12 cellular contexts compared by ENCODE assay signal in the genomic region with DNA sequence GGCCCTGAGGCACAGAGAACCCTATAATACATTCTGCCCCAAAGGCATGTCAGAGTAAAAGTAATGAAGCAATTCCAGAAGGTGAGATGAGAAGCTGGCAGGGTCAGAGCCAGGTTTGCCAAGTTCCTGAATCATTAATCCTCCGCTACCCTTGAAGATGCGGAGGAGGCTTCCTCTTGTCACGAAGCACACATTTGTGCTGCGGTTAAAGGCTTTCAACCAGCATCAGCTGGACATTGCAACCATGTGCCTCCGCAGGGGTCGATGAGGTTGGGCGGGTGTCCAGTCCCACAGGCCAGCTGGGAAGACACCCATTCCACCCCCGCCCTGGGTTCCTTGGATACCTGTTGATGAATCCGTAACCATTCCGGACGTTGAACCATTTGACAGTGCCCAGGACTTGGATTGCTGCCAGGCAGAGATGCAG. TPM values are rescaled to one million over a fixed set of nuclear protein-coding genes. Genes with fewer than 3 reads are reported as not detected.
DNase-seq lines count a peak whose midpoint lies in the region; ATAC-seq, FAIRE-seq and TF ChIP-seq lines count a peak whose summit lies in the region.
"Had no signal": no experiment of that assay in that cellular context is flagged by ENCODE, and none has a peak within 500 bp of the region (broad histone marks: within the 10 kb centered on the region; RNA-seq: fewer than 3 reads in every experiment).

No MANE protein-coding gene starts in this region.

- TF ChIP-seq CTCF in astrocyte (IDR thresholded peaks at IDR 0.05; ENCODE audit: insufficient read depth, low read depth, low read length) (no peak), mesothelial cell of epicardium (IDR thresholded peaks at IDR 0.05; ENCODE audit: unreplicated experiment) (no peak)

- H3K79me2 ChIP-seq in astrocyte (ENCODE audit: insufficient read depth, low read length): no peaks in the 10 kb centered on the region

- no peak for FAIRE-seq in astrocyte (lab: Jason Lieb, UNC)
- FAIRE-seq: islet of Langerhans had no signal

- H3K9me3 ChIP-seq in astrocyte (ENCODE audit: insufficient read depth, low read depth, low read length): no peaks in the 10 kb centered on the region

- H3K9me3 Mint-ChIP-seq in astrocyte (ENCODE audit: unreplicated experiment) (no peaks in the 10 kb centered on the region), mesothelial cell of epicardium (no peaks in the 10 kb centered on the region)

- no peak overlapping the region for H3K27ac Mint-ChIP-seq in astrocyte (ENCODE audit: unreplicated experiment)
- no peak overlapping the region for H3K27ac Mint-ChIP-seq in mesothelial cell of epicardium

- H3K9ac ChIP-seq in astrocyte (ENCODE audit: low read length): no peak overlapping the region

- peak; percentile 6 for DNase-seq in AG08396 (ENCODE audit: low spot score)
- peak; percentile 29 for DNase-seq in HK-2 (ENCODE audit: unreplicated experiment)
- DNase-seq in astrocyte (ENCODE audit: low read depth): no peak
- no peak for DNase-seq in mesothelial cell of epicardium (ENCODE audit: low spot score in 2 of 2, unreplicated experiment in 2 of 2)
- DNase-seq in NCI-H524 (lab: John Stamatoyannopoulos, UW): no peak
- DNase-seq in NAMALWA (ENCODE audit: low spot score): no peak
- no peak for DNase-seq in A172 (ENCODE audit: low spot score)
- DNase-seq: activated gamma-delta T cell treated with Interleukin-2 at 50 U/mL for 16 hours; effector CD4-positive, alpha-beta T cell; Kasumi-1 had no signal

- no peaks in the 10 kb centered on the region for H4K20me1 ChIP-seq in astrocyte (ENCODE audit: insufficient read depth, low read length)

- H3K4me1 Mint-ChIP-seq in astrocyte (ENCODE audit: low read depth, unreplicated experiment) (peaks cover 2% of the 10 kb centered on the region), mesothelial cell of epicardium (peaks cover 25% of the 10 kb centered on the region)

- H3K36me3 Mint-ChIP-seq in astrocyte (ENCODE audit: low read depth, unreplicated experiment) (peaks cover 2% of the 10 kb centered on the region), mesothelial cell of epicardium (no peaks in the 10 kb centered on the region)

- H2AFZ ChIP-seq in astrocyte (ENCODE audit: low read depth, low read length): no peak overlapping the region

- ATAC-seq in GM18519 (IDR thresholded peaks at IDR 0.05; ENCODE audit: low FRiP score, unreplicated experiment): no peak

- H3K27me3 ChIP-seq in astrocyte (ENCODE audit: insufficient read depth, low read length): peaks cover 42% of the 10 kb centered on the region

- no peaks in the 10 kb centered on the region for H3K36me3 ChIP-seq in astrocyte (ENCODE audit: insufficient read depth, low read length)

- H3K4me3 Mint-ChIP-seq in astrocyte (ENCODE audit: unreplicated experiment) (peak overlapping the region; percentile 64), mesothelial cell of epicardium (peak overlapping the region; percentile 47)

- H3K27me3 Mint-ChIP-seq in astrocyte (ENCODE audit: low read depth, unreplicated experiment) (peaks cover 56% of the 10 kb centered on the region), mesothelial cell of epicardium (ENCODE audit: low read depth) (peaks cover 65% of the 10 kb centered on the region)

- H3K4me3 ChIP-seq in astrocyte (ENCODE audit: insufficient read depth, low read depth, low read length): no peak overlapping the region

- no peak overlapping the region for H3K4me2 ChIP-seq in astrocyte (ENCODE audit: low read length)

- peaks cover 8% of the 10 kb centered on the region for H3K4me1 ChIP-seq in astrocyte (ENCODE audit: insufficient read depth, low read length)

- no peak overlapping the region for H3K27ac ChIP-seq in astrocyte (ENCODE audit: low read depth, low read length)

RNA-seq across cellular contexts. Expression of gene YBX2, which starts 1.3 kb away (rescaled TPM):
- total RNA-seq in astrocyte (0.24 and 0.86 TPM in 2 replicates), mesothelial cell of epicardium (1.9 to 3.3 TPM (median 2.2 TPM) in 3 replicates)
- total RNA-seq in A172 (2014; rRNA removed; shearing (Covaris generic)): 0.86 and 1.1 TPM in 2 replicates

RNA-seq across cellular contexts. Expression of gene SLC2A4, which starts 11.6 kb away (rescaled TPM):
- total RNA-seq in astrocyte (0.30 TPM in 1 of 2 replicates, not detected in the other), mesothelial cell of epicardium (1.6 to 1.8 TPM (median 1.6 TPM) in 3 replicates)
- total RNA-seq in A172 (2014; rRNA removed; shearing (Covaris generic)): not detected in 2 replicates

RNA-seq across cellular contexts. Expression of gene EIF5A, which starts 14.3 kb away (rescaled TPM):
- total RNA-seq in astrocyte: 841 and 915 TPM in 2 replicates
- total RNA-seq in mesothelial cell of epicardium: 265 to 278 TPM (median 273 TPM) in 3 replicates
- total RNA-seq in A172 (2014; rRNA removed; shearing (Covaris generic)): 844 and 911 TPM in 2 replicates

RNA-seq across cellular contexts. Expression of gene GPS2, which starts 22.0 kb away (rescaled TPM):
- total RNA-seq in astrocyte (41.7 and 49.8 TPM in 2 replicates), mesothelial cell of epicardium (42.1 to 52.4 TPM (median 46.2 TPM) in 3 replicates)
- total RNA-seq in A172 (2014; rRNA removed; shearing (Covaris generic)): 100 and 114 TPM in 2 replicates

RNA-seq across cellular contexts. Expression of gene CLDN7, which starts 30.9 kb away (rescaled TPM):
- total RNA-seq in astrocyte (4.6 and 10.5 TPM in 2 replicates), mesothelial cell of epicardium (79.2 to 86.1 TPM (median 79.9 TPM) in 3 replicates)
- 1.2 TPM in 1 of 2 replicates, not detected in the other for total RNA-seq in A172 (2014; rRNA removed; shearing (Covaris generic))

Comparison
In these comparisons a context has a peak if more than half of its experiments do, and no peak if none do; other contexts are left out.
1. DNase-seq: peak in AG08396 (single experiment) and HK-2 (single experiment); none in astrocyte (single experiment), mesothelial cell of epicardium (0 of 2), NCI-H524 (0 of 2), NAMALWA (single experiment) and A172 (single experiment).